ENCODE assay signal across 8 cellular contexts in the genomic region with DNA sequence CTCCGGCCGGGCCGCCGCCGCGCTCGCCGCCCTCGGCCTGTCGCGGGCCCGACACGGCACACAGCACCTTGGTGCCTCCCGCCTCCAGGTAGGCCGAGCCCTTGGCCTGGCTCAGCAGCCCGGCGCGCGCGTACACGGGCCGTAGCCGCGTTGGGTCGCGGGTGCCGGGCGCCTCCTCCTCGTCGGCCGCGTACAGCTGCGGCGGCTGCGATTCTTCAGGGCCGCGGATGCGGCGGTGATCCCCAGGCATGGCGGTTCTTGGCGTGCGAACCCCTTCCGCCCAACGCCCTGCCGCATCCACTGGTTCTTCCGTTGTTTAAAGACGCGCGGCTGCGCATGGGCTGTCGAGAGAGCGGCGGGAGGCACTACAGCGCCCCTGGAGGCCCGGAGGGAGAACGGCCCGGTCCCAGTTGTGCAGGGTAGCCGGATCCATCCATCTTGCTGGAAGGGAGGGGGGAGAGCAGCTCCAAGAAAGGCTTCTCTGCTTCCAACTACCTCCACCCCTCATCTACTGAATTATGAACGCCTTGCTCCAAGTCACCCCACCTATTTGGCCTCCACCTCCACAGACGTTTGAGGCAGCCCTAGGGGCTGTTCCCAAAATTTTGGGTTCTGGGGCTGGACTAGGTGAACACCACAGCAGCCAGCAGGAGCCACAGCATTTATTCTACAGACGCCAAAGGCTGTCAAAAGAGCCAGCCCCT. TPM values are rescaled to one million over a fixed set of nuclear protein-coding genes. Genes with fewer than 3 reads are reported as not detected.
A peak's percentile ranks its signal among the peaks of the same experiment; 100 is the strongest.
DNase-seq lines count a peak whose midpoint lies in the region; ATAC-seq, FAIRE-seq and TF ChIP-seq lines count a peak whose summit lies in the region.

EXOSC6 (minus strand) TSS at position 290 of the 704 bp plus-strand sequence; CDS start at position 250, 40 bp downstream.

- H3K9me3 ChIP-seq in naive thymus-derived CD4-positive, alpha-beta T cell (ENCODE audit: control insufficient read depth in 2 of 3, low read length in 3 of 3), result no peaks in the 10 kb centered on the region

- peaks cover 7% of the 10 kb centered on the region; the same call in 1 of the 2 replicates for H3K4me1 ChIP-seq in GM23338 (ENCODE audit: insufficient read depth)
- peaks cover 5 to 15% of the 10 kb centered on the region in 2 donors for H3K4me1 ChIP-seq in naive thymus-derived CD4-positive, alpha-beta T cell (ENCODE audit: control insufficient read depth in 2 of 2, insufficient read depth in 2 of 2, low read length in 2 of 2)

- intact Hi-C loops in naive thymus-derived CD4-positive, alpha-beta T cell (cut with micrococcal nuclease), result loop anchor here (1.0 to 10.0 kb wide), 8 partner anchors 37 to 1843 kb away; partner anchors contain the start of genes AARS1 (in 2 of the 2), COG4 (in 2 of the 2), DDX19A (in 2 of the 2) and SF3B3 (in 2 of the 2)

- POLR2A ChIA-PET in naive thymus-derived CD4-positive, alpha-beta T cell (lab: Charles Lee), result interaction anchor here (0.6 to 2.3 kb wide), 7 partner anchors 11 to 272 kb away, joined by 4 to 13 read pairs (median 6); partner anchors contain the start of genes AARS1, COG4, DDX19B and SF3B3

- H3K79me2 ChIP-seq in GM23338 (replicated peaks; ENCODE audit: insufficient read depth), result peaks cover 29% of the 10 kb centered on the region

- peak within 1 kb of the TSS; percentile 94 for H3K27ac ChIP-seq in GM23338 (ENCODE audit: low read depth)
- peak within 1 kb of the TSS; percentile 85 for H3K27ac ChIP-seq in naive thymus-derived CD4-positive, alpha-beta T cell (ENCODE audit: low read depth, low read length)

- H3K4me3 Mint-ChIP-seq in GM23338, result peak within 1 kb of the TSS; percentile 83
- H3K4me3 Mint-ChIP-seq in activated T-cell treated with anti-CD3 and anti-CD28 coated beads, Interleukin-2, amount 50 U/mL, for 72 hours, result peak within 1 kb of the TSS; percentile 90 to 92
- H3K4me3 Mint-ChIP-seq in naive thymus-derived CD4-positive, alpha-beta T cell, result peak within 1 kb of the TSS; percentile 82 to 93 (median 90)
- H3K4me3 Mint-ChIP-seq in stimulated activated memory B cell treated with anti-CD40 and anti-IgM and Interleukin-4, amounts not matched to agents 10 μg/mL and 1 μg/mL and 100 μg/mL, for 72 hours, result peak within 1 kb of the TSS; percentile 77

- no peaks in the 10 kb centered on the region for H3K27me3 ChIP-seq in GM23338 (ENCODE audit: insufficient read depth)
- no peaks in the 10 kb centered on the region for H3K27me3 ChIP-seq in naive thymus-derived CD4-positive, alpha-beta T cell (ENCODE audit: control insufficient read depth in 2 of 2, insufficient read depth in 2 of 2, low read length in 2 of 2)

- peaks cover 33% of the 10 kb centered on the region for H4K20me1 ChIP-seq in GM23338 (replicated peaks; ENCODE audit: insufficient read depth)

- peak within 1 kb of the TSS; percentile 81 for H3K4me3 ChIP-seq in GM23338
- peak within 1 kb of the TSS; percentile 67 for H3K4me3 ChIP-seq in naive thymus-derived CD4-positive, alpha-beta T cell (ENCODE audit: low read length)

- H3K4me2 ChIP-seq in GM23338, result peak within 1 kb of the TSS; percentile 85

- DNase-seq in EL (peak; percentile 94), GM23338 (ENCODE audit: low spot score) (peak; percentile 97), Kasumi-1 (lab: John Stamatoyannopoulos, UW) (peak; percentile 95 to 96), RCC 7860 (ENCODE audit: low spot score) (peak; percentile 90), fibroblast of gingiva (ENCODE audit: low read depth) (peak; percentile 92)
- DNase-seq in activated T-cell treated with anti-CD3 and anti-CD28 coated beads, Interleukin-2, amount 50 U/mL, for 72 hours, result peak; percentile 93 to 95
- peak; percentile 85 to 94 (median 93) for DNase-seq in naive thymus-derived CD4-positive, alpha-beta T cell

- CTCF ChIA-PET in naive thymus-derived CD4-positive, alpha-beta T cell (lab: Charles Lee), result interaction anchor here (0.6 to 1.2 kb wide), 2 partner anchors 15 to 269 kb away, joined by 3 read pairs; no protein-coding TSS in a partner anchor

- H3F3A ChIP-seq in GM23338 (replicated peaks; ENCODE audit: low read depth), result peaks cover 49% of the 10 kb centered on the region

- peak within 1 kb of the TSS; percentile 95 for H3K27ac Mint-ChIP-seq in GM23338
- H3K27ac Mint-ChIP-seq in activated T-cell treated with anti-CD3 and anti-CD28 coated beads, Interleukin-2, amount 50 U/mL, for 72 hours, result peak within 1 kb of the TSS; percentile 81
- H3K27ac Mint-ChIP-seq in naive thymus-derived CD4-positive, alpha-beta T cell, result peak within 1 kb of the TSS; percentile 86 to 96 (median 92)
- H3K27ac Mint-ChIP-seq in stimulated activated memory B cell treated with anti-CD40 and anti-IgM and Interleukin-4, amounts not matched to agents 10 μg/mL and 1 μg/mL and 100 μg/mL, for 72 hours, result peak within 1 kb of the TSS; percentile 72

- peaks cover 17% of the 10 kb centered on the region for H3K4me1 Mint-ChIP-seq in GM23338
- peaks cover 31% of the 10 kb centered on the region for H3K4me1 Mint-ChIP-seq in activated T-cell treated with anti-CD3 and anti-CD28 coated beads, Interleukin-2, amount 50 U/mL, for 72 hours (ENCODE audit: low read depth)
- peaks cover 0 to 40% (median 24%) of the 10 kb centered on the region in 7 donors for H3K4me1 Mint-ChIP-seq in naive thymus-derived CD4-positive, alpha-beta T cell
- peaks cover 10% of the 10 kb centered on the region for H3K4me1 Mint-ChIP-seq in stimulated activated memory B cell treated with anti-CD40 and anti-IgM and Interleukin-4, amounts not matched to agents 10 μg/mL and 1 μg/mL and 100 μg/mL, for 72 hours

- H3K36me3 Mint-ChIP-seq in GM23338 (ENCODE audit: low read depth), result peaks cover 64% of the 10 kb centered on the region
- peaks cover 2 to 23% of the 10 kb centered on the region in 2 donors for H3K36me3 Mint-ChIP-seq in activated T-cell treated with anti-CD3 and anti-CD28 coated beads, Interleukin-2, amount 50 U/mL, for 72 hours (ENCODE audit: insufficient read depth in 2 of 2)
- H3K36me3 Mint-ChIP-seq in naive thymus-derived CD4-positive, alpha-beta T cell, result peaks cover 0 to 22% (median 0%) of the 10 kb centered on the region in 5 donors
- H3K36me3 Mint-ChIP-seq in stimulated activated memory B cell treated with anti-CD40 and anti-IgM and Interleukin-4, amounts not matched to agents 10 μg/mL and 1 μg/mL and 100 μg/mL, for 72 hours, result no peaks in the 10 kb centered on the region

- peaks cover 18% of the 10 kb centered on the region for H3K27me3 Mint-ChIP-seq in GM23338 (ENCODE audit: insufficient read depth, low read depth, poor library complexity)
- no peaks in the 10 kb centered on the region for H3K27me3 Mint-ChIP-seq in activated T-cell treated with anti-CD3 and anti-CD28 coated beads, Interleukin-2, amount 50 U/mL, for 72 hours (ENCODE audit: low read depth)
- no peaks in the 10 kb centered on the region for H3K27me3 Mint-ChIP-seq in naive thymus-derived CD4-positive, alpha-beta T cell
- H3K27me3 Mint-ChIP-seq in stimulated activated memory B cell treated with anti-CD40 and anti-IgM and Interleukin-4, amounts not matched to agents 10 μg/mL and 1 μg/mL and 100 μg/mL, for 72 hours, result no peaks in the 10 kb centered on the region

- FAIRE-seq in RCC 7860 (lab: Jason Lieb, UNC), result no peak

- H3K9me3 Mint-ChIP-seq in GM23338, result peaks cover 2% of the 10 kb centered on the region; the same call in 1 of the 3 replicates
- no peaks in the 10 kb centered on the region for H3K9me3 Mint-ChIP-seq in activated T-cell treated with anti-CD3 and anti-CD28 coated beads, Interleukin-2, amount 50 U/mL, for 72 hours
- H3K9me3 Mint-ChIP-seq in naive thymus-derived CD4-positive, alpha-beta T cell, result peaks cover 0 to 3% (median 0%) of the 10 kb centered on the region in 11 donors
- no peaks in the 10 kb centered on the region for H3K9me3 Mint-ChIP-seq in stimulated activated memory B cell treated with anti-CD40 and anti-IgM and Interleukin-4, amounts not matched to agents 10 μg/mL and 1 μg/mL and 100 μg/mL, for 72 hours

- no peak within 1 kb of the TSS for H2AFZ ChIP-seq in GM23338

- H3K36me3 ChIP-seq in GM23338 (ENCODE audit: insufficient read depth), result peaks cover 43% of the 10 kb centered on the region
- H3K36me3 ChIP-seq in naive thymus-derived CD4-positive, alpha-beta T cell (ENCODE audit: control insufficient read depth in 2 of 3, insufficient read depth in 3 of 3, low read length in 3 of 3), result peaks cover 9 to 46% (median 15%) of the 10 kb centered on the region in 3 experiments

- no peaks in the 10 kb centered on the region for H3K9me2 ChIP-seq in GM23338 (ENCODE audit: insufficient read depth)

- TF ChIP-seq CTCF in GM23338 (conservative IDR thresholded peaks at IDR 0.05; ENCODE audit: low read depth in 2 of 2), result peak; percentile 81 to 84

- peak; percentile 81 for ATAC-seq in GM23338
- peak; percentile 89 to 90 for ATAC-seq in activated T-cell treated with anti-CD3 and anti-CD28 coated beads, Interleukin-2, amount 50 U/mL, for 72 hours (replicated peaks in 1 of 2)
- ATAC-seq in naive thymus-derived CD4-positive, alpha-beta T cell, result peak; percentile 99
- ATAC-seq in stimulated activated memory B cell treated with anti-CD40 and anti-IgM and Interleukin-4, amounts not matched to agents 10 μg/mL and 1 μg/mL and 100 μg/mL, for 72 hours, result peak; percentile 96

RNA-seq across cellular contexts. Expression of gene EXOSC6, which starts in this region (rescaled TPM):
- total RNA-seq in GM23338 (2014; rRNA removed; shearing (Covaris generic)), result 27.8 and 28.2 TPM in 2 replicates
- 13.7 and 14.4 TPM in 2 replicates for polyA plus RNA-seq in GM23338 (2016; fragmentation: Nextera tagmentation; extraction: Ambion mirVana)
- 10 to 100 TPM; 26.3 to 28.2 TPM for total RNA-seq in activated T-cell treated with anti-CD3 and anti-CD28 coated beads, Interleukin-2, amount 50 U/mL, for 72 hours
- 10 to 100 TPM; 25.5 to 45.9 (median 36.4) TPM for total RNA-seq in naive thymus-derived CD4-positive, alpha-beta T cell
- 1 to 10 TPM; 7.9 to 8.3 TPM for polyA plus RNA-seq in naive thymus-derived CD4-positive, alpha-beta T cell

Comparison
In these comparisons a context has a peak if more than half of its experiments do, and no peak if none do; other contexts are left out.
1. Peak in every context shown above with its lines: DNase-seq, ATAC-seq, H3K4me3 ChIP-seq and H3K27ac ChIP-seq.